Comparison of ENCODE assay signal across 16 cellular contexts in genomic region chr4:78370625-78371372, GRCh38.
A peak's percentile ranks its signal among the peaks of the same experiment; 100 is the strongest.
DNase-seq lines count a peak whose midpoint lies in the region; ATAC-seq and TF ChIP-seq lines count a peak whose summit lies in the region.
"Had no signal": no experiment of that assay in that cellular context is flagged by ENCODE, and none has a peak within 500 bp of the region (broad histone marks: within the 10 kb centered on the region; RNA-seq: fewer than 3 reads in every experiment).

No MANE protein-coding gene starts in this region.

- H3K79me2 ChIP-seq in hepatocyte: no peaks in the 10 kb centered on the region

- TF ChIP-seq CTCF in VCaP (conservative IDR thresholded peaks at IDR 0.05) (no peak), hepatocyte (IDR thresholded peaks at IDR 0.05; ENCODE audit: poor library complexity) (no peak), BE2C (IDR thresholded peaks at IDR 0.05; ENCODE audit: low read depth, low read length) (no peak)

- H3K9me3 ChIP-seq in hepatocyte (ENCODE audit: low read depth) (no peaks in the 10 kb centered on the region), BE2C (no peaks in the 10 kb centered on the region)
- H3K9me3 ChIP-seq: colonic mucosa, psoas muscle, spleen had no signal

- no peaks in the 10 kb centered on the region for H4K20me1 ChIP-seq in hepatocyte (ENCODE audit: insufficient read depth, poor library complexity, severe bottlenecking)

- no peak for ATAC-seq in left lobe of liver
- ATAC-seq: psoas muscle had no signal

- WGBS in hepatocyte (ENCODE audit: low lambda C conversion rate, missing lambda C conversion rate): 62% methylated on average over 6 of the region's 6 CpGs

- H3K4me2 ChIP-seq in hepatocyte: no peak overlapping the region

- H3K4me1 ChIP-seq in hepatocyte (ENCODE audit: insufficient read depth) (peaks cover 8% of the 10 kb centered on the region), BE2C (peaks cover 13% of the 10 kb centered on the region)
- H3K4me1 ChIP-seq: colonic mucosa, spleen had no signal

- H3K9me2 ChIP-seq in hepatocyte (replicated peaks; ENCODE audit: insufficient read depth): no peaks in the 10 kb centered on the region

- no peaks in the 10 kb centered on the region for H3K36me3 ChIP-seq in hepatocyte (replicated peaks; ENCODE audit: insufficient read depth, low read depth)
- H3K36me3 ChIP-seq in BE2C: peaks cover 19% of the 10 kb centered on the region
- H3K36me3 ChIP-seq: colonic mucosa, spleen had no signal

- DNase-seq in HPDE6-E6E7 (ENCODE audit: extremely low spot score) (peak; percentile 54), hepatocyte (ENCODE audit: low spot score) (peak; percentile 26), renal cortical epithelial cell (ENCODE audit: low read depth) (peak; percentile 30), GF-D8 (lab: John Stamatoyannopoulos, UW) (no peak), left lobe of liver (ENCODE audit: low spot score) (no peak), BE2C (no peak), OCI-M2 (lab: John Stamatoyannopoulos, UW; ENCODE audit: unreplicated experiment) (no peak)
- DNase-seq: activated CD4-positive, alpha-beta T cell treated with anti-CD3 and anti-CD28 coated beads, Interleukin-2, amount 50 U/mL, for 4 hours; colonic mucosa; NCI-H187 treated with DMSO at 0.1 percent for 48 hours; NCI-H446 treated with DMSO at 0.1 percent for 48 hours; psoas muscle; spleen; stimulated activated CD8-positive, alpha-beta memory T cell treated with anti-CD3 and anti-CD28 coated beads, Interleukin-4, amount 100 ng/mL, for 48 hours; substantia nigra had no signal

- no peaks in the 10 kb centered on the region for H3K27me3 ChIP-seq in hepatocyte
- H3K27me3 ChIP-seq in BE2C: no peaks in the 10 kb centered on the region
- H3K27me3 ChIP-seq: colonic mucosa, spleen had no signal

- peak overlapping the region; percentile 70 for H3K27ac ChIP-seq in VCaP
- peak overlapping the region; percentile 73 for H3K27ac ChIP-seq in hepatocyte
- H3K27ac ChIP-seq: colonic mucosa, psoas muscle, spleen had no signal

- H2AFZ ChIP-seq in hepatocyte: no peak overlapping the region

- H3K4me3 ChIP-seq in hepatocyte (no peak overlapping the region), BE2C (ENCODE audit: low read depth, low read length) (no peak overlapping the region)
- H3K4me3 ChIP-seq: colonic mucosa, psoas muscle, spleen had no signal

Comparison
In these comparisons a context has a peak if more than half of its experiments do, and no peak if none do; other contexts are left out.
1. DNase-seq: peak in HPDE6-E6E7 (single experiment), hepatocyte (single experiment) and renal cortical epithelial cell (single experiment); none in GF-D8 (single experiment), left lobe of liver (single experiment), BE2C (single experiment) and OCI-M2 (single experiment).